8 cellular contexts compared by ENCODE assay signal in the genomic region with DNA sequence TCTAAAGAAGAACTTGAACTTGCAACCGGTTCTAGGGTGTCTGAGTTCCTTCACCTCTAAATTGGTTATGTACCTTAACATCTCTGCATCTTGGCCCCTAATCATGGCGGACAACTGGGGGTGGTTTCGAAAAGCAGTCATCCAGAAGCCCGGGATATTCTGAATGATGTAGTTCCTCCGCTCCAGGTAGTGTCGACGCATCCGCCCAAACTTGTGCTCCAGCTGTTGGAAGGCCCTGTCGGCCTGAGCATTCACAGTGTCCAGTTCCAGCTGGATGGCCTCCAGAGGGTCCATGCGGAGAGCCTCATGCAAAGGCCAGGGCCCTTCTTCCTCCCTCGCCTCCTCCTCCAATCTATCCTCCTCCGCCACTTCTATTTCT. TPM values are rescaled to one million over a fixed set of nuclear protein-coding genes. Genes with fewer than 3 reads are reported as not detected.
A peak's percentile ranks its signal among the peaks of the same experiment; 100 is the strongest.
DNase-seq lines count a peak whose midpoint lies in the region; FAIRE-seq and TF ChIP-seq lines count a peak whose summit lies in the region.

No MANE protein-coding gene starts in this region.

- peak overlapping the region; percentile 97 for H3K4me3 Mint-ChIP-seq in T-helper 1 cell treated with Interleukin-12 subunit alpha and Interleukin-12 subunit beta and Interleukin-4 antibody, amounts not matched to agents 30 μg/mL and 1 μg/mL, for 36 hours

- peaks cover 35% of the 10 kb centered on the region for H3K36me3 Mint-ChIP-seq in T-helper 1 cell treated with Interleukin-12 subunit alpha and Interleukin-12 subunit beta and Interleukin-4 antibody, amounts not matched to agents 30 μg/mL and 1 μg/mL, for 36 hours (ENCODE audit: low read depth)

- DNase-seq in T-helper 1 cell (no peak), Peyer's patch (peak in 1 of 3 donors; percentile 44), uterus (peak; percentile 58 to 71), GM10248 (ENCODE audit: extremely low spot score) (no peak), HTR-8/SVneo (ENCODE audit: insufficient read length, low spot score) (no peak)

- H3K36me3 ChIP-seq in Peyer's patch = peaks cover 0 to 13% (median 0%) of the 10 kb centered on the region in 3 donors
- peaks cover 5 to 10% of the 10 kb centered on the region in 2 donors for H3K36me3 ChIP-seq in duodenal mucosa (ENCODE audit: control insufficient read depth in 1 of 2, insufficient read depth in 2 of 2, low read length in 2 of 2)
- H3K36me3 ChIP-seq in mucosa of stomach (ENCODE audit: control insufficient read depth, insufficient read depth, low read length) = no peaks in the 10 kb centered on the region
- no peaks in the 10 kb centered on the region for H3K36me3 ChIP-seq in uterus

- H3K27me3 Mint-ChIP-seq in T-helper 1 cell treated with Interleukin-12 subunit alpha and Interleukin-12 subunit beta and Interleukin-4 antibody, amounts not matched to agents 30 μg/mL and 1 μg/mL, for 36 hours (ENCODE audit: low read depth) = peaks cover 3% of the 10 kb centered on the region

- no peak for TF ChIP-seq CTCF in Peyer's patch (IDR thresholded peaks at IDR 0.05)
- no peak for TF ChIP-seq CTCF in uterus (IDR thresholded peaks at IDR 0.05)
- no peak for TF ChIP-seq CTCF in GM10248 (IDR thresholded peaks at IDR 0.05; ENCODE audit: control extremely low read depth, extremely low read depth, low read depth, missing control alignments)

- intact Hi-C loops in uterus (cut with DNase I; ENCODE audit: low total_unique reads) = no loop called here

- no peaks in the 10 kb centered on the region for H3K9me3 Mint-ChIP-seq in T-helper 1 cell treated with Interleukin-12 subunit alpha and Interleukin-12 subunit beta and Interleukin-4 antibody, amounts not matched to agents 30 μg/mL and 1 μg/mL, for 36 hours

- no peak for FAIRE-seq in HTR-8/SVneo (lab: Jason Lieb, UNC)

- peak overlapping the region; percentile 97 to 99 (median 98) for H3K27ac ChIP-seq in Peyer's patch
- peak overlapping the region; percentile 99 for H3K27ac ChIP-seq in duodenal mucosa (ENCODE audit: low read depth, low read length)
- H3K27ac ChIP-seq in uterus = peak overlapping the region; percentile 99

- H3K4me1 Mint-ChIP-seq in T-helper 1 cell treated with Interleukin-12 subunit alpha and Interleukin-12 subunit beta and Interleukin-4 antibody, amounts not matched to agents 30 μg/mL and 1 μg/mL, for 36 hours (ENCODE audit: low read depth) = peaks cover 42% of the 10 kb centered on the region

- POLR2A ChIA-PET in GM10248 (lab: Yijun Ruan, JAX) = interaction anchor here (0.9 kb wide), 1 partner anchor 26 kb away, joined by 4 read pairs; no protein-coding TSS in a partner anchor

- peak overlapping the region; percentile 97 for H3K27ac Mint-ChIP-seq in T-helper 1 cell treated with Interleukin-12 subunit alpha and Interleukin-12 subunit beta and Interleukin-4 antibody, amounts not matched to agents 30 μg/mL and 1 μg/mL, for 36 hours

- TF ChIP-seq POLR2A in Peyer's patch (IDR thresholded peaks at IDR 0.05) = no peak
- TF ChIP-seq POLR2A in uterus (IDR thresholded peaks at IDR 0.05) = no peak

- H3K9ac ChIP-seq in duodenal mucosa (ENCODE audit: low read depth in 1 of 2, low read length in 2 of 2) (peak overlapping the region; percentile 91 to 99), mucosa of stomach (ENCODE audit: low read length) (peak overlapping the region; percentile 96)

- CTCF ChIA-PET in GM10248 (lab: Yijun Ruan, JAX) = interaction anchor here (0.8 to 5.8 kb wide), 13 partner anchors 10 to 284 kb away, joined by 3 to 52 read pairs (median 5); partner anchors contain the start of gene TSPYL4

- no peaks in the 10 kb centered on the region for H3K27me3 ChIP-seq in Peyer's patch
- no peaks in the 10 kb centered on the region for H3K27me3 ChIP-seq in duodenal mucosa (ENCODE audit: control insufficient read depth in 1 of 2, insufficient read depth in 2 of 2, low read length in 2 of 2)
- H3K27me3 ChIP-seq in mucosa of stomach (ENCODE audit: control insufficient read depth, insufficient read depth, low read length) = no peaks in the 10 kb centered on the region
- no peaks in the 10 kb centered on the region for H3K27me3 ChIP-seq in uterus

- H3K4me1 ChIP-seq in Peyer's patch (peaks cover 0 to 47% (median 12%) of the 10 kb centered on the region in 4 donors), duodenal mucosa (ENCODE audit: control insufficient read depth in 1 of 2, insufficient read depth in 2 of 2, low read length in 2 of 2) (peaks cover 30 to 38% of the 10 kb centered on the region in 2 donors), mucosa of stomach (ENCODE audit: control insufficient read depth, insufficient read depth, low read length) (peaks cover 20% of the 10 kb centered on the region), uterus (peaks cover 5 to 11% of the 10 kb centered on the region in 2 donors)

- H3K9me3 ChIP-seq in Peyer's patch (no peaks in the 10 kb centered on the region), duodenal mucosa (ENCODE audit: control insufficient read depth in 1 of 2, low read length in 2 of 2) (no peaks in the 10 kb centered on the region), mucosa of stomach (ENCODE audit: control insufficient read depth, low read length) (no peaks in the 10 kb centered on the region), uterus (no peaks in the 10 kb centered on the region)

- H3K4me3 ChIP-seq in Peyer's patch (peak overlapping the region; percentile 80 to 89 (median 84)), duodenal mucosa (ENCODE audit: low read depth in 1 of 2, low read length in 2 of 2) (peak overlapping the region; percentile 87 to 97), mucosa of stomach (ENCODE audit: low read length) (peak overlapping the region; percentile 77), uterus (peak overlapping the region; percentile 89 to 90)

RNA-seq across cellular contexts. Expression of gene TSPYL1, which starts 0.9 kb away (rescaled TPM):
- 10 to 100 TPM; 33.0 to 49.6 (median 42.3) TPM for total RNA-seq in Peyer's patch
- 10 to 100 TPM; 17.4 to 94.9 (median 57.7) TPM for total RNA-seq in uterus

RNA-seq across cellular contexts. Expression of gene TSPYL4, which starts 25.0 kb away (rescaled TPM):
- total RNA-seq in Peyer's patch (1 to 10 TPM; 5.8 to 9.1 (median 7.2) TPM), uterus (10 to 100 TPM in 3 of 4 donors, 1 to 10 TPM in 1; 9.7 to 34.9 (median 25.3) TPM)

Comparison
In these comparisons a context has a peak if more than half of its experiments do, and no peak if none do; other contexts are left out.
1. DNase-seq: peak in uterus (2 of 2); none in T-helper 1 cell (0 of 5), GM10248 (single experiment) and HTR-8/SVneo (single experiment).
2. Peak in every context shown above with its lines, with median percentiles within 50 percentile points of each other: H3K27ac ChIP-seq and H3K4me3 ChIP-seq.